35 cellular contexts compared by ENCODE assay signal in genomic region chr9:78568774-78569173, GRCh38.
DNase-seq lines count a peak whose midpoint lies in the region; ATAC-seq, FAIRE-seq and TF ChIP-seq lines count a peak whose summit lies in the region.
"Had no signal": no experiment of that assay in that cellular context is flagged by ENCODE, and none has a peak within 500 bp of the region (broad histone marks: within the 10 kb centered on the region; RNA-seq: fewer than 3 reads in every experiment).

No MANE protein-coding gene starts in this region.

- H3K79me2 ChIP-seq in GM12878 (ENCODE audit: control insufficient read depth, insufficient read depth, low read length) (no peaks in the 10 kb centered on the region), SK-N-SH (ENCODE audit: insufficient read depth) (no peaks in the 10 kb centered on the region)

- H3K9me2 ChIP-seq in SK-N-SH: no peaks in the 10 kb centered on the region

- H4K20me1 ChIP-seq in GM12878 (ENCODE audit: control insufficient read depth, insufficient read depth) (no peaks in the 10 kb centered on the region), SK-N-SH (ENCODE audit: insufficient read depth) (no peaks in the 10 kb centered on the region)
- H4K20me1 ChIP-seq: BLaER1; BLaER1 treated with 17β-estradiol and CSF1 and Interleukin-3, amounts not matched to agents 10 nM and 100 nM had no signal

- H3K4me2 ChIP-seq in GM12878 (ENCODE audit: control insufficient read depth, insufficient read depth) (no peak overlapping the region), SK-N-SH (no peak overlapping the region)
- H3K4me2 ChIP-seq: A549; BLaER1; BLaER1 treated with 17β-estradiol and CSF1 and Interleukin-3, amounts not matched to agents 10 nM and 100 nM had no signal

- TF ChIP-seq CTCF in GM12878 (IDR thresholded peaks at IDR 0.05 in 2 of 3, conservative IDR thresholded peaks at IDR 0.05 in 1 of 3; ENCODE audit: control insufficient read depth in 2 of 3, extremely low read depth in 1 of 3, insufficient read depth in 1 of 3, low read depth in 3 of 3, low read length in 3 of 3) (no peak), esophagus muscularis mucosa (IDR thresholded peaks at IDR 0.05) (no peak), SK-N-SH (IDR thresholded peaks at IDR 0.05) (no peak)

- DNase-seq in GM12878 (ENCODE audit: low read depth, low spot score) (no peak), caudate nucleus (lab: John Stamatoyannopoulos, UW) (no peak), ecto neural progenitor cell (ENCODE audit: low spot score) (peak; percentile 7), esophagus muscularis mucosa (ENCODE audit: extremely low spot score) (peak; percentile 77), NCI-H446 (lab: John Stamatoyannopoulos, UW) (no peak), GM19238 (ENCODE audit: insufficient read length, low spot score) (no peak), SK-N-SH (no peak)
- no peak for DNase-seq in stimulated activated naive CD4-positive, alpha-beta T cell treated with Interleukin-2 at 50 U/mL for 16 hours (lab: John Stamatoyannopoulos, UW)
- DNase-seq: 8988T; ACHN; AML-193; BE2C; C1 segment of cervical spinal cord; Caco-2; Calu3; CD4-positive, alpha-beta memory T cell; CD4-positive, alpha-beta T cell; CD4-positive, CD25-positive, alpha-beta regulatory T cell; CD8-positive, alpha-beta memory T cell; CD8-positive, alpha-beta T cell; COR-L47; DMS 273 treated with DMSO at 0.1 percent for 48 hours; DMS153; DMS53; DMS79; DMS79 treated with DMSO at 0.1 percent for 48 hours; DND-41; EL had no signal

- FAIRE-seq in GM12878 (lab: Jason Lieb, UNC): no peak
- FAIRE-seq: A204.1, A549, D721Med had no signal

- ATAC-seq in GM12878: no peak
- ATAC-seq: A549; CD8-positive, alpha-beta T cell had no signal

- no peak for TF ChIP-seq RAD21 in GM12878 (IDR thresholded peaks at IDR 0.05; ENCODE audit: insufficient read depth, low read depth, low read length)
- TF ChIP-seq RAD21 in SK-N-SH (IDR thresholded peaks at IDR 0.05; ENCODE audit: low read length): no peak

- H3K9ac ChIP-seq in GM12878 (ENCODE audit: control insufficient read depth, insufficient read depth, low read length): no peak overlapping the region
- no peak overlapping the region for H3K9ac ChIP-seq in SK-N-SH
- H3K9ac ChIP-seq: BLaER1; BLaER1 treated with 17β-estradiol and CSF1 and Interleukin-3, amounts not matched to agents 10 nM and 100 nM had no signal

- no peak for TF ChIP-seq POLR2A in GM12878 (IDR thresholded peaks at IDR 0.05; ENCODE audit: low read depth, low read length)
- TF ChIP-seq POLR2A in esophagus muscularis mucosa (IDR thresholded peaks at IDR 0.05; ENCODE audit: low read depth): no peak

- TF ChIP-seq EP300 in GM12878 (IDR thresholded peaks at IDR 0.05; ENCODE audit: borderline replicate concordance in 1 of 2, control insufficient read depth in 1 of 2, low read depth in 2 of 2, low read length in 2 of 2): no peak
- TF ChIP-seq EP300 in esophagus muscularis mucosa (IDR thresholded peaks at IDR 0.05): no peak
- TF ChIP-seq EP300 in SK-N-SH (IDR thresholded peaks at IDR 0.05; ENCODE audit: borderline replicate concordance in 1 of 2, low read depth in 1 of 2, low read length in 1 of 2): no peak

- H3K27me3 ChIP-seq in GM12878 (replicated peaks in 1 of 2; ENCODE audit: control insufficient read depth in 2 of 2, insufficient read depth in 2 of 2, low read length in 1 of 2): no peaks in the 10 kb centered on the region; a peak in 1 of 4 replicates
- no peaks in the 10 kb centered on the region for H3K27me3 ChIP-seq in esophagus muscularis mucosa
- H3K27me3 ChIP-seq in SK-N-SH (ENCODE audit: insufficient read depth): no peaks in the 10 kb centered on the region
- H3K27me3 ChIP-seq: BE2C; BLaER1; BLaER1 treated with 17β-estradiol and CSF1 and Interleukin-3, amounts not matched to agents 10 nM and 100 nM had no signal

- no peaks in the 10 kb centered on the region for H3F3A ChIP-seq in SK-N-SH (replicated peaks; ENCODE audit: insufficient read depth)

- 33% methylated on average over 5 of the region's 5 CpGs for WGBS in GM12878 (ENCODE audit: insufficient coverage, insufficient replicate concordance, low lambda C conversion rate, missing lambda C conversion rate)
- WGBS in esophagus muscularis mucosa: 95% methylated on average over 5 of the region's 5 CpGs
- WGBS in SK-N-SH (ENCODE audit: low lambda C conversion rate): 96% methylated on average over 5 of the region's 5 CpGs

- CTCF ChIA-PET in GM12878 (lab: Yijun Ruan, JAX) (no interaction called here), SK-N-SH (lab: Yijun Ruan, JAX) (no interaction called here)

- H3K36me3 ChIP-seq in GM12878 (ENCODE audit: control insufficient read depth in 2 of 2, insufficient read depth in 2 of 2, low read length in 1 of 2) (no peaks in the 10 kb centered on the region), esophagus muscularis mucosa (no peaks in the 10 kb centered on the region), SK-N-SH (replicated peaks in 1 of 2; ENCODE audit: control insufficient read depth in 1 of 2, insufficient read depth in 2 of 2, low read length in 1 of 2) (no peaks in the 10 kb centered on the region)
- H3K36me3 ChIP-seq: BE2C; BLaER1; BLaER1 treated with 17β-estradiol and CSF1 and Interleukin-3, amounts not matched to agents 10 nM and 100 nM had no signal

- POLR2A ChIA-PET in GM12878 (lab: Charles Lee): no interaction called here
- POLR2A ChIA-PET in SK-N-SH (lab: Yijun Ruan, JAX): no interaction called here

- SMC1A ChIA-PET in GM12878 (lab: Charles Lee; ENCODE audit: uncharacterized antibody, unreplicated experiment): no interaction called here

- no TSS peak for BruUV-seq in GM12878 (replicated peaks; lab: Mats Ljungman, UMichigan)

- H3K4me3 ChIP-seq in GM12878 (no peak overlapping the region), esophagus muscularis mucosa (no peak overlapping the region), SK-N-SH (ENCODE audit: low read depth in 2 of 2, low read length in 1 of 2) (no peak overlapping the region)
- H3K4me3 ChIP-seq: A549; BLaER1; BLaER1 treated with 17β-estradiol and CSF1 and Interleukin-3, amounts not matched to agents 10 nM and 100 nM had no signal

- no peak overlapping the region for H2AFZ ChIP-seq in GM12878 (ENCODE audit: control insufficient read depth, low read depth, low read length)
- no peak overlapping the region for H2AFZ ChIP-seq in SK-N-SH (ENCODE audit: low read depth)

- H3K9me3 ChIP-seq in GM12878 (replicated peaks; ENCODE audit: control insufficient read depth, insufficient read depth, low read length): no peaks in the 10 kb centered on the region
- no peaks in the 10 kb centered on the region for H3K9me3 ChIP-seq in esophagus muscularis mucosa
- H3K9me3 ChIP-seq in SK-N-SH: no peaks in the 10 kb centered on the region
- H3K9me3 ChIP-seq: A549; BE2C; BLaER1; BLaER1 treated with 17β-estradiol and CSF1 and Interleukin-3, amounts not matched to agents 10 nM and 100 nM; Caco-2 had no signal

- H3K27ac ChIP-seq in GM12878 (ENCODE audit: control insufficient read depth, insufficient read depth) (no peak overlapping the region), caudate nucleus (ENCODE audit: low read depth, low read length) (peak overlapping the region; percentile 49), esophagus muscularis mucosa (replicated peaks in 1 of 4) (no peak overlapping the region), SK-N-SH (ENCODE audit: low read depth in 2 of 2, low read length in 1 of 2) (no peak overlapping the region)
- H3K27ac ChIP-seq: 22Rv1; A549; BLaER1; BLaER1 treated with 17β-estradiol and CSF1 and Interleukin-3, amounts not matched to agents 10 nM and 100 nM; C4-2B had no signal

- intact Hi-C loops in GM12878 (cut with micrococcal nuclease; ENCODE audit: unreplicated experiment): no loop called here
- intact Hi-C loops in esophagus muscularis mucosa (cut with DNase I): no loop called here

- H3K4me1 ChIP-seq in GM12878 (ENCODE audit: control insufficient read depth, insufficient read depth, low read length) (no peaks in the 10 kb centered on the region), esophagus muscularis mucosa (no peaks in the 10 kb centered on the region), SK-N-SH (ENCODE audit: control insufficient read depth in 1 of 2, insufficient read depth in 2 of 2, low read depth in 1 of 2, low read length in 1 of 2) (peaks cover 0 to 9% of the 10 kb centered on the region in 2 experiments; a peak in 1 of 4 replicates)
- H3K4me1 ChIP-seq: A549, Caco-2 had no signal

- RAD21 ChIA-PET in GM12878 (lab: Charles Lee; ENCODE audit: unreplicated experiment): no interaction called here

- in situ Hi-C loops in GM12878 (cut with MboI): no loop called here

TF ChIP-seq in GM12878, 131 proteins besides CTCF, POLR2A, EP300 and RAD21 (continues in another document):
- TF ChIP-seq FOXM1 (IDR thresholded peaks at IDR 0.05; ENCODE audit: low read depth, low read length): no peak

TF ChIP-seq in SK-N-SH, 30 proteins besides CTCF, POLR2A, EP300 and RAD21 (continues in another document):
- TF ChIP-seq NRF1 (IDR thresholded peaks at IDR 0.05; ENCODE audit: low read depth, low read length) (no peak), CHD2 (IDR thresholded peaks at IDR 0.05; ENCODE audit: low read length, partially characterized antibody) (no peak)
- TF ChIP-seq, protein P1, sequence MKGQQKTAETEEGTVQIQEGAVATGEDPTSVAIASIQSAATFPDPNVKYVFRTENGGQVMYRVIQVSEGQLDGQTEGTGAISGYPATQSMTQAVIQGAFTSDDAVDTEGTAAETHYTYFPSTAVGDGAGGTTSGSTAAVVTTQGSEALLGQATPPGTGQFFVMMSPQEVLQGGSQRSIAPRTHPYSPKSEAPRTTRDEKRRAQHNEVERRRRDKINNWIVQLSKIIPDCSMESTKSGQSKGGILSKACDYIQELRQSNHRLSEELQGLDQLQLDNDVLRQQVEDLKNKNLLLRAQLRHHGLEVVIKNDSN (IDR thresholded peaks at IDR 0.05; ENCODE audit: borderline replicate concordance, low read depth): no peak

Comparison
In these comparisons a context has a peak if more than half of its experiments do, and no peak if none do; other contexts are left out.
1. DNase-seq: peak in ecto neural progenitor cell (single experiment) and esophagus muscularis mucosa (single experiment); none in GM12878 (single experiment), caudate nucleus (0 of 61), NCI-H446 (0 of 2), GM19238 (single experiment), stimulated activated naive CD4-positive, alpha-beta T cell treated with Interleukin-2 at 50 U/mL for 16 hours (single experiment) and SK-N-SH (single experiment).
2. Of the 26 proteins assayed by ChIP-seq in both GM12878 and SK-N-SH: peak only in GM12878: YY1; only in SK-N-SH: none; in both: none; in neither: 25.